Comparison of ENCODE assay signal across 21 cellular contexts in the genomic region with DNA sequence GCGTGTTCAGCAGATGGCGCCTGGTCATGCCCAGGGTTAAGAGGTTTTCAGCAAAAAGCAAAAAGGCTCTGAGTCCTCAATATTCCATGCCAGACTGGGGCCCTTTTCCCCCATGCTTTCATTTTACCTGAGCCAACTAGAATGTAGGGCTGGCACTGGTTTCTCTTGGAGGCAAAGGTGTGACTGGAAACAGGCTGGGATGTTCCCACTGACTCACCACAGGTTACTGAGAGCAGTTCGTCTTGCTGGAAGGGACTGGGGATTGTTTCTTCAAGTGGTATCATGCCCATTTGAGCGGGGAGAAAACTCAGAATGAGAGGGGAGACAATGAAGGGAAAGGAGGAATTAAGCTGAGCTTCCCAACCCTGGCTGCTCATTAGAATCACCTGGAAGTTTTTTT.
"Had no signal": no experiment of that assay in that cellular context is flagged by ENCODE, and none has a peak within 500 bp of the region (broad histone marks: within the 10 kb centered on the region; RNA-seq: fewer than 3 reads in every experiment).

No MANE protein-coding gene starts in this region.

- H3K36me3 ChIP-seq: colonic mucosa, esophagus muscularis mucosa, right atrium auricular region, sigmoid colon, stomach, thoracic aorta had no signal

- H3K4me2 ChIP-seq: hepatocyte had no signal

- H2AFZ ChIP-seq: hepatocyte had no signal

- FAIRE-seq: endothelial cell of umbilical vein had no signal

- H3K4me3 ChIP-seq: colonic mucosa, esophagus muscularis mucosa, hepatocyte, lung, right atrium auricular region, sigmoid colon, skin epidermis, stomach, thoracic aorta had no signal

- H3K27ac ChIP-seq: colonic mucosa, esophagus muscularis mucosa, hepatocyte, right atrium auricular region, sigmoid colon, stomach, thoracic aorta had no signal

- H3K27me3 ChIP-seq: colonic mucosa, esophagus muscularis mucosa, hepatocyte, right atrium auricular region, sigmoid colon, stomach had no signal

- H3K4me1 ChIP-seq: colonic mucosa, sigmoid colon, stomach had no signal

- H3K79me2 ChIP-seq: hepatocyte had no signal

- H3K9me3 ChIP-seq: colonic mucosa, esophagus muscularis mucosa, right atrium auricular region, sigmoid colon, thoracic aorta had no signal

- DNase-seq: colonic mucosa; dermis blood vessel endothelial cell; foreskin fibroblast; left colon; left ventricle myocardium superior; naive thymus-derived CD4-positive, alpha-beta T cell; posterior cingulate gyrus; sigmoid colon; stimulated activated CD4-positive, alpha-beta T cell treated with anti-CD3 and anti-CD28 coated beads, Interleukin-2, amount 100 ng/mL, for 24 hours; stimulated activated CD4-positive, alpha-beta T cell treated with anti-CD3 and anti-CD28 coated beads, Interleukin-4, amount 100 ng/mL, for 4 hours; stimulated activated naive B cell treated with anti-CD40 and anti-IgM and Interleukin-4, amounts not matched to agents 10 μg/mL and 1 μg/mL and 100 μg/mL, for 72 hours; stomach; substantia nigra; trophoblast cell had no signal

- ATAC-seq: left colon; left ventricle myocardium superior; naive thymus-derived CD4-positive, alpha-beta T cell; stimulated activated naive B cell treated with anti-CD40 and anti-IgM and Interleukin-4, amounts not matched to agents 10 μg/mL and 1 μg/mL and 100 μg/mL, for 72 hours had no signal
